In the genomic region with DNA sequence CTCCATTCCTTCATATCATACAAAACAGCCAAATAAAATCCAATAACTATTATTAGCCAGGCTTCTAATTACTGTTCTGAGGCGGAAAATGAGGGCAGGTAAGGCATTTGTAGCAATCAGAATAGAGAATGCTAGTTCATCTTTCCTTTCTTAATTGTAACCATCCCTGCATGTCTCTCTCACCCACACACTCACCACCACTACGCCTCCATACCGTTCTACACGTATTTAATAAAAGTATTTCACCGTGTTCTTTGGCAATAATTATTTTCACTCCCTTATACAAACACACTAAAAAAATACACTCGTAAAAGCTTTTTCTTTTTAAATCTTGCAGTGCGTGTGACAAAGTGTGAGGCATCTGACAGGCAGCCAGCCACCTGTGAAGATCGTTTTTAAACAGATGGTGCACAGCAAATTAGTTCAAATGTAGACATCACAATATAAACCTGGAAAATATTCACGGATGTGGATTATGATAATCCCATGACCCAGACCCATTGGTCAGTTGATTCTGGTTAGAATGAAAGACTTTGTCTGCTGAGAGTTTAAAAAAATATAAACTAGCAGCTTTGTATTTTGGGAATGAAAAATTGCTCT, we compare ENCODE assay signal across 30 cellular contexts.
"Had no signal": no experiment of that assay in that cellular context is flagged by ENCODE, and none has a peak within 500 bp of the region (broad histone marks: within the 10 kb centered on the region; RNA-seq: fewer than 3 reads in every experiment).

No MANE protein-coding gene starts in this region.

- H3K4me3 ChIP-seq: ascending aorta, body of pancreas, SJSA1 had no signal

- H3K9me3 ChIP-seq: ascending aorta, body of pancreas, SJSA1 had no signal

- FAIRE-seq: RCC 7860 had no signal

- ATAC-seq: activated CD8-positive, alpha-beta memory T cell treated with anti-CD3 and anti-CD28 coated beads, Interleukin-2, amount 10 ng/mL, durations not matched to agents 7 days and 5 days; activated naive CD4-positive, alpha-beta T cell treated with anti-CD3 and anti-CD28 coated beads, Interleukin-2, amount 50 U/mL, for 72 hours; activated naive CD8-positive, alpha-beta T cell treated with anti-CD3 and anti-CD28 coated beads, Interleukin-2, amount 50 U/mL, for 24 hours; body of pancreas; PC-3; T-helper 17 cell had no signal

- H3K27me3 ChIP-seq: ascending aorta, body of pancreas, SJSA1 had no signal

- DNase-seq: activated B cell treated with CpG ODN at 0.5 μM for 24 hours; activated CD4-positive, alpha-beta T cell treated with anti-CD3 and anti-CD28 coated beads for 1 hour; activated CD4-positive, alpha-beta T cell treated with anti-CD3 and anti-CD28 coated beads, Interleukin-2, amount 10 ng/mL, durations not matched to agents 24 days and 14 days; activated CD4-positive, alpha-beta T cell treated with anti-CD3 and anti-CD28 coated beads, Interleukin-2, amount 50 U/mL, for 48 hours; activated CD8-positive, alpha-beta memory T cell treated with anti-CD3 and anti-CD28 coated beads, Interleukin-2, amount 10 ng/mL, durations not matched to agents 7 days and 5 days; activated effector memory CD4-positive, alpha-beta T cell treated with anti-CD3 and anti-CD28 coated beads, Interleukin-2, amount 50 U/mL, for 16 hours; activated naive CD4-positive, alpha-beta T cell treated with Interleukin-2 at 50 U/mL for 16 hours; activated naive CD8-positive, alpha-beta T cell treated with anti-CD3 and anti-CD28 coated beads, Interleukin-2, amount 50 U/mL, for 24 hours; activated T-cell treated with anti-CD3 and anti-CD28 coated beads, Interleukin-2, amount 50 U/mL, for 24 hours; amniotic stem cell; body of pancreas; cerebellar nuclear complex; MV-4-11; NCI-H1092 treated with DMSO at 0.1 percent for 48 hours; NCI-H1417 treated with DMSO at 0.1 percent for 48 hours; NCI-H1694; NCI-H2029; NCI-H2107; NCI-H446; NCI-H526; NCI-H774; PC-3; SHP77; T-helper 17 cell; T-helper 9 cell had no signal

- H3K27ac Mint-ChIP-seq: activated B cell treated with CpG ODN at 0.5 μM for 24 hours; activated CD4-positive, alpha-beta T cell treated with anti-CD3 and anti-CD28 coated beads, Interleukin-2, amount 10 ng/mL, durations not matched to agents 24 days and 14 days; activated CD8-positive, alpha-beta memory T cell treated with anti-CD3 and anti-CD28 coated beads, Interleukin-2, amount 10 ng/mL, durations not matched to agents 7 days and 5 days; activated naive CD4-positive, alpha-beta T cell treated with anti-CD3 and anti-CD28 coated beads, Interleukin-2, amount 50 U/mL, for 72 hours; activated naive CD8-positive, alpha-beta T cell treated with anti-CD3 and anti-CD28 coated beads, Interleukin-2, amount 50 U/mL, for 24 hours; activated T-cell treated with anti-CD3 and anti-CD28 coated beads, Interleukin-2, amount 50 U/mL, for 24 hours; T-helper 17 cell had no signal

- H3K4me3 Mint-ChIP-seq: activated B cell treated with CpG ODN at 0.5 μM for 24 hours; activated CD4-positive, alpha-beta T cell treated with anti-CD3 and anti-CD28 coated beads, Interleukin-2, amount 10 ng/mL, durations not matched to agents 24 days and 14 days; activated CD8-positive, alpha-beta memory T cell treated with anti-CD3 and anti-CD28 coated beads, Interleukin-2, amount 10 ng/mL, durations not matched to agents 7 days and 5 days; activated naive CD8-positive, alpha-beta T cell treated with anti-CD3 and anti-CD28 coated beads, Interleukin-2, amount 50 U/mL, for 24 hours; activated T-cell treated with anti-CD3 and anti-CD28 coated beads, Interleukin-2, amount 50 U/mL, for 24 hours; T-helper 17 cell had no signal

- H3K4me1 Mint-ChIP-seq: activated B cell treated with CpG ODN at 0.5 μM for 24 hours; activated CD4-positive, alpha-beta T cell treated with anti-CD3 and anti-CD28 coated beads, Interleukin-2, amount 10 ng/mL, durations not matched to agents 24 days and 14 days; activated CD8-positive, alpha-beta memory T cell treated with anti-CD3 and anti-CD28 coated beads, Interleukin-2, amount 10 ng/mL, durations not matched to agents 7 days and 5 days; activated naive CD8-positive, alpha-beta T cell treated with anti-CD3 and anti-CD28 coated beads, Interleukin-2, amount 50 U/mL, for 24 hours; T-helper 17 cell had no signal

- H3K27ac ChIP-seq: ascending aorta, body of pancreas, KMS-11, SJSA1 had no signal

- H3K36me3 Mint-ChIP-seq: activated CD8-positive, alpha-beta memory T cell treated with anti-CD3 and anti-CD28 coated beads, Interleukin-2, amount 10 ng/mL, durations not matched to agents 7 days and 5 days; activated naive CD4-positive, alpha-beta T cell treated with anti-CD3 and anti-CD28 coated beads, Interleukin-2, amount 50 U/mL, for 72 hours had no signal

- H3K4me1 ChIP-seq: ascending aorta, body of pancreas, SJSA1 had no signal

- H3K9me3 Mint-ChIP-seq: activated CD4-positive, alpha-beta T cell treated with anti-CD3 and anti-CD28 coated beads, Interleukin-2, amount 10 ng/mL, durations not matched to agents 24 days and 14 days; activated naive CD4-positive, alpha-beta T cell treated with anti-CD3 and anti-CD28 coated beads, Interleukin-2, amount 50 U/mL, for 72 hours; activated naive CD8-positive, alpha-beta T cell treated with anti-CD3 and anti-CD28 coated beads, Interleukin-2, amount 50 U/mL, for 24 hours had no signal

- H3K27me3 Mint-ChIP-seq: activated B cell treated with CpG ODN at 0.5 μM for 24 hours; activated CD4-positive, alpha-beta T cell treated with anti-CD3 and anti-CD28 coated beads, Interleukin-2, amount 10 ng/mL, durations not matched to agents 24 days and 14 days; activated CD8-positive, alpha-beta memory T cell treated with anti-CD3 and anti-CD28 coated beads, Interleukin-2, amount 10 ng/mL, durations not matched to agents 7 days and 5 days; activated naive CD8-positive, alpha-beta T cell treated with anti-CD3 and anti-CD28 coated beads, Interleukin-2, amount 50 U/mL, for 24 hours; activated T-cell treated with anti-CD3 and anti-CD28 coated beads, Interleukin-2, amount 50 U/mL, for 24 hours; T-helper 17 cell had no signal

- H3K36me3 ChIP-seq: ascending aorta, SJSA1 had no signal
